In genomic region chr12:62259993-62260732, GRCh38 we compare ENCODE assay signal across 8 cellular contexts. TPM values are rescaled to one million over a fixed set of nuclear protein-coding genes. Genes with fewer than 3 reads are reported as not detected.
A peak's percentile ranks its signal among the peaks of the same experiment; 100 is the strongest.
DNase-seq lines count a peak whose midpoint lies in the region; ATAC-seq and TF ChIP-seq lines count a peak whose summit lies in the region.

TSS of gene USP15 (plus strand) at chr12:62260404. CDS start at chr12:62260415, 11 bp downstream.

- no peaks in the 10 kb centered on the region for H3K36me3 Mint-ChIP-seq in progenitor cell of endocrine pancreas (ENCODE audit: insufficient read depth)

- H3K4me1 Mint-ChIP-seq in progenitor cell of endocrine pancreas (ENCODE audit: low read depth): peaks cover 2% of the 10 kb centered on the region

- no peaks in the 10 kb centered on the region for H3K9me3 Mint-ChIP-seq in progenitor cell of endocrine pancreas (ENCODE audit: low read depth)

- peak within 1 kb of the TSS; percentile 97 for H3K27ac Mint-ChIP-seq in progenitor cell of endocrine pancreas

- peak within 1 kb of the TSS; percentile 99 for H3K4me3 Mint-ChIP-seq in progenitor cell of endocrine pancreas (ENCODE audit: low read depth)

- DNase-seq in NCI-H1436 (lab: John Stamatoyannopoulos, UW) (peak; percentile 93), amniotic stem cell (lab: John Stamatoyannopoulos, UW) (peak; percentile 96), left cardiac atrium (peak; percentile 97), progenitor cell of endocrine pancreas (ENCODE audit: low spot score, unreplicated experiment) (peak; percentile 97), ureter (ENCODE audit: low spot score) (peak; percentile 98)

- peak within 1 kb of the TSS; percentile 91 for H3K4me3 ChIP-seq in GM12875 (ENCODE audit: low read depth, low read length)

- TF ChIP-seq CTCF in GM12875 (IDR thresholded peaks at IDR 0.05; ENCODE audit: borderline replicate concordance, insufficient read depth, low read depth, low read length) (peak; percentile 67), progenitor cell of endocrine pancreas (IDR thresholded peaks at IDR 0.05; ENCODE audit: unreplicated experiment) (peak; percentile 89)

- ATAC-seq in HG02798 (IDR thresholded peaks at IDR 0.05; ENCODE audit: poor library complexity, unreplicated experiment) (peak; percentile 85), left cardiac atrium (peak; percentile 98)

- intact Hi-C loops in T-helper 1 cell treated with Interleukin-12 subunit alpha and Interleukin-12 subunit beta and Interleukin-4 antibody, amounts not matched to agents 30 ng/mL and 1 ng/mL, for 36 hours (cut with micrococcal nuclease): loop anchor here (1.0 to 10.0 kb wide), 10 partner anchors 9 to 1965 kb away; partner anchors contain the start of genes KICS2 and MON2
- intact Hi-C loops in left cardiac atrium (cut with DNase I): no loop called here

- no peaks in the 10 kb centered on the region for H3K27me3 Mint-ChIP-seq in progenitor cell of endocrine pancreas

RNA-seq across cellular contexts. Expression of gene USP15, which starts in this region (rescaled TPM):
- 168 and 178 TPM in 2 replicates for total RNA-seq in T-helper 1 cell treated with Interleukin-12 subunit alpha and Interleukin-12 subunit beta and Interleukin-4 antibody, amounts not matched to agents 30 ng/mL and 1 ng/mL, for 36 hours
- total RNA-seq in left cardiac atrium (10 to 100 TPM; 50.7 to 58.1 TPM), progenitor cell of endocrine pancreas (43.3 and 49.1 TPM in 2 replicates), ureter (91.1 TPM)

Comparison
In these comparisons a context has a peak if more than half of its experiments do, and no peak if none do; other contexts are left out.
1. Peak in every context shown above with its lines: DNase-seq, ATAC-seq and H3K4me3 ChIP-seq.